Comparison of ENCODE assay signal across 12 cellular contexts in the genomic region with DNA sequence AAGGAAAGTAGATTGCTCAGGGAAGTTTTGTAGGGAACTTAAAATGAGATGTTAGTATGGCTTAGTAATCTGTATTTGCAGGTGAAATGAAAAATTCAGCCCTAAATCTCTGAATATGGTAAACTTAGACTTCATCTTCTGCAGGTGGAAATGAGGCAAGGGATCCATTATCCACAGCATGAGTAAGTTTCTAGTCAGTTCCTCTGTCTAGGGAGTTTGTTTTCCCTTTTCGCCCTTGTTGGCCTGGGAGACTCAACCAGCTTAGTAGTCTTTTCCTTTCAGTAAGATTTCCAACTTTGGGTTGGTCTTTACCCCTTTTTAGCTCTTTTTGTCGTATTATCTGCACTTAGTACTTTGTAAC.
DNase-seq lines count a peak whose midpoint lies in the region; ATAC-seq and TF ChIP-seq lines count a peak whose summit lies in the region.
"Had no signal": no experiment of that assay in that cellular context is flagged by ENCODE, and none has a peak within 500 bp of the region (broad histone marks: within the 10 kb centered on the region; RNA-seq: fewer than 3 reads in every experiment).

No MANE protein-coding gene starts in this region.

- peak overlapping the region; percentile 51 for H3K4me3 ChIP-seq in GM06990 (replicated peaks; ENCODE audit: low read depth, low read length)
- H3K4me3 ChIP-seq: thoracic aorta had no signal

- no peaks in the 10 kb centered on the region for H3K27me3 ChIP-seq in GM06990 (replicated peaks; ENCODE audit: control insufficient read depth, insufficient read depth, low read length)

- DNase-seq in GM06990 (ENCODE audit: extremely low read depth, insufficient read length) (no peak), RKO (ENCODE audit: low spot score) (peak; percentile 21), NCI-H748 treated with DMSO at 0.1 percent for 48 hours (lab: John Stamatoyannopoulos, UW) (no peak), HUDEP-2 (lab: John Stamatoyannopoulos, UW; ENCODE audit: unreplicated experiment in 76 of 76) (no peak)
- DNase-seq in stimulated activated CD4-positive, alpha-beta T cell treated with anti-CD3 and anti-CD28 coated beads, Interleukin-12 subunit alpha, Interleukin-12 subunit beta, amount 100 ng/mL, for 4 hours, result no peak
- no peak for DNase-seq in effector CD4-positive, alpha-beta T cell
- DNase-seq: activated naive CD4-positive, alpha-beta T cell treated with anti-CD3 and anti-CD28 coated beads for 36 hours; mesenchymal stem cell; SIG-M5 had no signal

- no peak for TF ChIP-seq CTCF in GM06990 (IDR thresholded peaks at IDR 0.05; ENCODE audit: insufficient read depth, low read length, poor library complexity, severe bottlenecking)

- ATAC-seq in GM19463 (IDR thresholded peaks at IDR 0.05; ENCODE audit: unreplicated experiment) (peak; percentile 19), HG03039 (IDR thresholded peaks at IDR 0.05; ENCODE audit: unreplicated experiment) (peak; percentile 18)

- H3K36me3 ChIP-seq in GM06990 (ENCODE audit: control insufficient read depth, insufficient read depth, low read length), result no peaks in the 10 kb centered on the region
- H3K36me3 ChIP-seq: thoracic aorta had no signal
